In the genomic region with DNA sequence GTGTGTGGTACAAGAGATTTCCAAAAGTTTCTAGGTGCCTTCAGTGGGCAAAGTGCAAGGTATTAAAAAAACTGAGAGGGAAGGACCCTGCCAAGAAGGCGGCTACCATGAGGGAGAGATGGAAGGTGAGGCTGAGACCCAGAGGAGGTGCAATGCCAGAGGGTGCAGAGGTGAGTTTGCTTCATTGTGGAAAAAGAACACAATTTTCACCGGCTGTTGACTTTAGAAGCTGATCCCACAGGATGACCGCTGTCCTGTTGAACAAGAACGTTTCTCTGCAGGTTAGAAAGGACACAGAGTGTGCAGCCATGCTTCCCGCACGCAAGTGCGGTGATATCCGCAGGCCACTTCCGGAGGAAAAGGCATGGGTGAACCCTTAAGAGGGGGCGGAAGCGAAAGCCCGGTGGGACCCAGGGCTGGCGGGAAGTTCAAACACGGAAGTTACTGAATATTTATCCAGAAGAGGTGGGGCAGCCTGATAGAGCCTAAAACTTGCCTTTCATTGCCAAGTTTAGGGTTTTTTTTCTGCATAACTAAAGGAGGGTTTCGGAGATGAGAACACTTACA, we compare ENCODE assay signal across 9 cellular contexts. TPM values are rescaled to one million over a fixed set of nuclear protein-coding genes. Genes with fewer than 3 reads are reported as not detected.
A peak's percentile ranks its signal among the peaks of the same experiment; 100 is the strongest.
DNase-seq lines count a peak whose midpoint lies in the region; ATAC-seq, FAIRE-seq and TF ChIP-seq lines count a peak whose summit lies in the region.
"Had no signal": no experiment of that assay in that cellular context is flagged by ENCODE, and none has a peak within 500 bp of the region (broad histone marks: within the 10 kb centered on the region; RNA-seq: fewer than 3 reads in every experiment).

No MANE protein-coding gene starts in this region.

- peaks cover 18% of the 10 kb centered on the region for H3K4me1 Mint-ChIP-seq in CD4-positive, alpha-beta T cell (ENCODE audit: low read depth)
- peaks cover 16 to 28% (median 27%) of the 10 kb centered on the region in 3 donors for H3K4me1 Mint-ChIP-seq in T-cell

- no peak for TF ChIP-seq CTCF in CD4-positive, alpha-beta T cell (IDR thresholded peaks at IDR 0.05)

- in situ Hi-C loops in GM18951 (cut with MboI; ENCODE audit: low sequenced_read_pairs, unreplicated experiment), result loop anchor here (25.0 kb wide), 1 partner anchor 409 kb away; no protein-coding TSS in a partner anchor

- no peak overlapping the region for H3K27ac ChIP-seq in CD4-positive, alpha-beta T cell (ENCODE audit: low read depth, low read length)

- DNase-seq in CD4-positive, alpha-beta T cell, result peak in 1 of 10 experiments; percentile 6
- no peak for DNase-seq in T-cell
- DNase-seq in H54 (ENCODE audit: insufficient read length, low spot score), result no peak
- DNase-seq in COLO829 (ENCODE audit: low spot score), result no peak
- DNase-seq in NCI-H82 treated with DMSO at 0.1 percent for 48 hours (lab: John Stamatoyannopoulos, UW; ENCODE audit: unreplicated experiment), result no peak

- POLR2A ChIA-PET in CD4-positive, alpha-beta T cell (lab: Charles Lee), result interaction anchor here (1.3 kb wide), 1 partner anchor 16 kb away, joined by 6 read pairs; a partner anchor contains a TSS
- POLR2A ChIA-PET in T-cell (lab: Charles Lee), result interaction anchor here in 1 of 2 donors (1.3 kb wide), 1 partner anchor 23 kb away, joined by 4 read pairs; a partner anchor contains a TSS

- FAIRE-seq in H54 (lab: Jason Lieb, UNC), result no peak

- no peaks in the 10 kb centered on the region for H3K9me3 Mint-ChIP-seq in CD4-positive, alpha-beta T cell
- no peaks in the 10 kb centered on the region for H3K9me3 Mint-ChIP-seq in T-cell

- H3K4me3 Mint-ChIP-seq in CD4-positive, alpha-beta T cell, result no peak overlapping the region
- no peak overlapping the region for H3K4me3 Mint-ChIP-seq in T-cell

- peak; percentile 27 for TF ChIP-seq POLR2A in GM18951 (IDR thresholded peaks at IDR 0.05; ENCODE audit: extremely low read depth, insufficient read depth, insufficient read length)
- no peak for TF ChIP-seq POLR2A in H54 (IDR thresholded peaks at IDR 0.05; ENCODE audit: low read depth, low read length)
- no peak for TF ChIP-seq POLR2A in GM18505 (IDR thresholded peaks at IDR 0.05; ENCODE audit: borderline replicate concordance, extremely low read depth, insufficient read depth, insufficient read length)

- intact Hi-C loops in CD4-positive, alpha-beta T cell (cut with DNase I, micrococcal nuclease), result no loop called here

- CTCF ChIA-PET in CD4-positive, alpha-beta T cell (lab: Charles Lee), result interaction anchor here (1.1 to 1.6 kb wide), 2 partner anchors 12 to 33 kb away, joined by 3 to 4 read pairs; no protein-coding TSS in a partner anchor
- CTCF ChIA-PET in T-cell (lab: Charles Lee), result interaction anchor here (0.5 to 1.8 kb wide), 6 partner anchors 15 to 595 kb away, joined by 3 to 6 read pairs (median 4); a partner anchor contains a TSS

- no peaks in the 10 kb centered on the region for H3K27me3 ChIP-seq in CD4-positive, alpha-beta T cell (ENCODE audit: control insufficient read depth, insufficient read depth, low read length)

- H3K27ac Mint-ChIP-seq in CD4-positive, alpha-beta T cell, result peak overlapping the region; percentile 37
- H3K27ac Mint-ChIP-seq in T-cell, result peak overlapping the region; percentile 40 to 50

- no peak for ATAC-seq in CD4-positive, alpha-beta T cell (ENCODE audit: poor library complexity)
- ATAC-seq in HG02885 (IDR thresholded peaks at IDR 0.05; ENCODE audit: poor library complexity, unreplicated experiment), result peak; percentile 62
- peak in 1 of 4 experiments; percentile 30 for ATAC-seq in T-cell (replicated peaks in 1 of 4)
- ATAC-seq in GM18505 (IDR thresholded peaks at IDR 0.05; ENCODE audit: unreplicated experiment), result no peak

- H3K27me3 Mint-ChIP-seq in CD4-positive, alpha-beta T cell, result no peaks in the 10 kb centered on the region
- no peaks in the 10 kb centered on the region for H3K27me3 Mint-ChIP-seq in T-cell

- H3K9me3 ChIP-seq in CD4-positive, alpha-beta T cell (ENCODE audit: control insufficient read depth, low read length), result peaks cover 4% of the 10 kb centered on the region

- no peaks in the 10 kb centered on the region for H3K36me3 Mint-ChIP-seq in CD4-positive, alpha-beta T cell (ENCODE audit: low read depth)
- H3K36me3 Mint-ChIP-seq in T-cell, result peaks cover 70% of the 10 kb centered on the region

RNA-seq across cellular contexts. Expression of a gene that starts 16.6 kb away (rescaled TPM):
- 10 to 100 TPM; 59.4 to 63.7 TPM for total RNA-seq in CD4-positive, alpha-beta T cell
- 100 to 1,000 TPM in 4 of 5 donors, 10 to 100 TPM in 1; 95.4 to 136 (median 111) TPM for total RNA-seq in T-cell

RNA-seq across cellular contexts. Expression of a gene that starts 22.3 kb away (rescaled TPM):
- 10 to 100 TPM; 51.2 to 55.1 TPM for total RNA-seq in CD4-positive, alpha-beta T cell
- 10 to 100 TPM; 49.3 to 68.0 (median 66.8) TPM for total RNA-seq in T-cell
- total RNA-seq: pulmonary artery endothelial cell had no signal
